43 cellular contexts compared by ENCODE assay signal in the genomic region with DNA sequence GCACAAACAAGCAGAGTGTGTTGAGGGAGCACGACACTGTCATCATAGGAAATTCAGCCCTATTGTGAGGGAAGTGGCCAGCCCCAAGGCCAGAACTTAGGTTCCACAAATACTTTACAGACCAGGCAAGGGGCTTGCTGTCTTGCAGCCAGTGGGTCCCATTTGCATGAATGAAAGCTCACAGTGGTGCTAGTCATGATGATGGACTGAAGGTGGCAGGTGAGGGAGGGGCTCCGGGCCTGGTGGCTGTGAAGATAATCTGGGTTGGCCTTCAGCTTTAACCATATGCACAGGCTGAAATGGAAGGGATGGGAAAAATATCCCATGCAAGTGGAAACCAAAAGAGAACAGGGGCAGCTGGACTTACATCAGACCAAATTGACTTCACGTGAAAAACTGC. TPM values are rescaled to one million over a fixed set of nuclear protein-coding genes. Genes with fewer than 3 reads are reported as not detected.
"Had no signal": no experiment of that assay in that cellular context is flagged by ENCODE, and none has a peak within 500 bp of the region (broad histone marks: within the 10 kb centered on the region; RNA-seq: fewer than 3 reads in every experiment).

No MANE protein-coding gene starts in this region.

- H3K36me3 Mint-ChIP-seq: activated naive CD4-positive, alpha-beta T cell treated with anti-CD3 and anti-CD28 coated beads, Interleukin-2, amount 50 U/mL, for 24 hours; activated naive CD4-positive, alpha-beta T cell treated with anti-CD3 and anti-CD28 coated beads, Interleukin-2, amount 50 U/mL, for 72 hours; activated naive CD8-positive, alpha-beta T cell; activated naive CD8-positive, alpha-beta T cell treated with anti-CD3 and anti-CD28 coated beads for 36 hours; activated naive CD8-positive, alpha-beta T cell treated with anti-CD3 and anti-CD28 coated beads, Interleukin-2, amount 10 ng/mL, durations not matched to agents 7 days and 5 days; brain had no signal

- H3K9me3 ChIP-seq: adrenal gland, ascending aorta, body of pancreas, breast epithelium had no signal

- H3K27me3 ChIP-seq: adrenal gland, ascending aorta, body of pancreas, brain microvascular endothelial cell, breast epithelium, cardiac muscle cell had no signal

- H3K36me3 ChIP-seq: adrenal gland, ascending aorta, brain microvascular endothelial cell, breast epithelium, cardiac muscle cell had no signal

- ATAC-seq: activated naive CD4-positive, alpha-beta T cell treated with anti-CD3 and anti-CD28 coated beads, Interleukin-2, amount 50 U/mL, for 72 hours; activated naive CD8-positive, alpha-beta T cell treated with anti-CD3 and anti-CD28 coated beads, Interleukin-2, amount 50 U/mL, for 24 hours; activated T-cell treated with anti-CD3 and anti-CD28 coated beads, Interleukin-2, amount 50 U/mL, for 4 hours; activated T-cell treated with anti-CD3 and anti-CD28 coated beads, Interleukin-2, amount 50 U/mL, for 72 hours; activated T-helper 17 cell treated with anti-CD3 and anti-CD28 coated beads, Interleukin-2, amount 50 U/mL, for 72 hours; body of pancreas had no signal

- H3K27ac Mint-ChIP-seq: activated naive CD4-positive, alpha-beta T cell treated with anti-CD3 and anti-CD28 coated beads for 36 hours; activated naive CD4-positive, alpha-beta T cell treated with anti-CD3 and anti-CD28 coated beads, Interleukin-2, amount 50 U/mL, for 24 hours; activated naive CD4-positive, alpha-beta T cell treated with anti-CD3 and anti-CD28 coated beads, Interleukin-2, amount 50 U/mL, for 72 hours; activated naive CD8-positive, alpha-beta T cell; activated naive CD8-positive, alpha-beta T cell treated with anti-CD3 and anti-CD28 coated beads for 36 hours; activated naive CD8-positive, alpha-beta T cell treated with anti-CD3 and anti-CD28 coated beads, Interleukin-2, amount 10 ng/mL, durations not matched to agents 7 days and 5 days; activated naive CD8-positive, alpha-beta T cell treated with anti-CD3 and anti-CD28 coated beads, Interleukin-2, amount 50 U/mL, for 24 hours; activated T-cell treated with anti-CD3 and anti-CD28 coated beads, Interleukin-2, amount 50 U/mL, for 24 hours; activated T-cell treated with anti-CD3 and anti-CD28 coated beads, Interleukin-2, amount 50 U/mL, for 72 hours; activated T-helper 1 cell treated with anti-CD3 and anti-CD28 coated beads, Interleukin-12 subunit alpha, Interleukin-12 subunit beta, Interleukin-2, Interleukin-4 antibody, amounts not matched to agents 30 ng/mL and 10 ng/mL and 1 ng/mL, durations not matched to agents 14 hours and 24 hours and 36 hours; activated T-helper 17 cell treated with anti-CD3 and anti-CD28 coated beads, Interleukin-2, amount 50 U/mL, for 72 hours; activated T-helper 2 cell treated with anti-CD3 and anti-CD28 coated beads, Interferon-gamma antibody, Interleukin-2, Interleukin-4, amounts not matched to agents 10 μg/mL and 5 μg/mL and 100 μg/mL, durations not matched to agents 14 hours and 24 hours and 36 hours had no signal

- DNase-seq: activated effector memory CD4-positive, alpha-beta T cell treated with anti-CD3 and anti-CD28 coated beads, Interleukin-2, amount 50 U/mL, for 16 hours; activated effector memory CD4-positive, alpha-beta T cell treated with Interleukin-2 at 50 U/mL for 16 hours; activated gamma-delta T cell; activated gamma-delta T cell treated with Interleukin-2 at 50 U/mL for 16 hours; activated naive CD4-positive, alpha-beta T cell; activated naive CD4-positive, alpha-beta T cell treated with anti-CD3 and anti-CD28 coated beads for 36 hours; activated naive CD4-positive, alpha-beta T cell treated with anti-CD3 and anti-CD28 coated beads, Interleukin-2, amount 50 U/mL, for 16 hours; activated naive CD8-positive, alpha-beta T cell treated with anti-CD3 and anti-CD28 coated beads for 36 hours; activated naive CD8-positive, alpha-beta T cell treated with anti-CD3 and anti-CD28 coated beads, Interleukin-2, amount 10 ng/mL, durations not matched to agents 7 days and 5 days; activated naive CD8-positive, alpha-beta T cell treated with anti-CD3 and anti-CD28 coated beads, Interleukin-2, amount 50 U/mL, for 24 hours; activated T-cell treated with anti-CD3 and anti-CD28 coated beads for 4 hours; activated T-cell treated with anti-CD3 and anti-CD28 coated beads, Interleukin-2, amount 50 U/mL, for 1 hour; activated T-cell treated with anti-CD3 and anti-CD28 coated beads, Interleukin-2, amount 50 U/mL, for 24 hours; activated T-cell treated with anti-CD3 and anti-CD28 coated beads, Interleukin-2, amount 50 U/mL, for 4 hours; activated T-cell treated with anti-CD3 and anti-CD28 coated beads, Interleukin-2, amount 50 U/mL, for 48 hours; activated T-cell treated with anti-CD3 and anti-CD28 coated beads, Interleukin-2, amount 50 U/mL, for 72 hours; amniotic stem cell; amygdala; anterior cingulate cortex; aorta; body of pancreas; brain microvascular endothelial cell; caudate nucleus; central memory CD4-positive, alpha-beta T cell; cerebellar nuclear complex had no signal

- H3K4me3 Mint-ChIP-seq: activated naive CD4-positive, alpha-beta T cell treated with anti-CD3 and anti-CD28 coated beads for 36 hours; activated naive CD4-positive, alpha-beta T cell treated with anti-CD3 and anti-CD28 coated beads, Interleukin-2, amount 50 U/mL, for 24 hours; activated naive CD8-positive, alpha-beta T cell; activated naive CD8-positive, alpha-beta T cell treated with anti-CD3 and anti-CD28 coated beads for 36 hours; activated naive CD8-positive, alpha-beta T cell treated with anti-CD3 and anti-CD28 coated beads, Interleukin-2, amount 10 ng/mL, durations not matched to agents 7 days and 5 days; activated naive CD8-positive, alpha-beta T cell treated with anti-CD3 and anti-CD28 coated beads, Interleukin-2, amount 50 U/mL, for 24 hours; activated T-cell treated with anti-CD3 and anti-CD28 coated beads, Interleukin-2, amount 50 U/mL, for 24 hours; activated T-cell treated with anti-CD3 and anti-CD28 coated beads, Interleukin-2, amount 50 U/mL, for 4 hours; activated T-cell treated with anti-CD3 and anti-CD28 coated beads, Interleukin-2, amount 50 U/mL, for 72 hours; activated T-helper 1 cell treated with anti-CD3 and anti-CD28 coated beads, Interleukin-12 subunit alpha, Interleukin-12 subunit beta, Interleukin-2, Interleukin-4 antibody, amounts not matched to agents 30 ng/mL and 10 ng/mL and 1 ng/mL, durations not matched to agents 14 hours and 24 hours and 36 hours; activated T-helper 17 cell treated with anti-CD3 and anti-CD28 coated beads, Interleukin-2, amount 50 U/mL, for 72 hours; brain; central memory CD8-positive, alpha-beta T cell had no signal

- H3K4me1 ChIP-seq: adrenal gland, ascending aorta, body of pancreas, breast epithelium had no signal

- H3K27ac ChIP-seq: adrenal gland, ascending aorta, body of pancreas, brain microvascular endothelial cell, breast epithelium, cardiac muscle cell had no signal

- H3K4me1 Mint-ChIP-seq: activated naive CD4-positive, alpha-beta T cell treated with anti-CD3 and anti-CD28 coated beads, Interleukin-2, amount 50 U/mL, for 24 hours; activated naive CD8-positive, alpha-beta T cell treated with anti-CD3 and anti-CD28 coated beads for 36 hours; activated naive CD8-positive, alpha-beta T cell treated with anti-CD3 and anti-CD28 coated beads, Interleukin-2, amount 10 ng/mL, durations not matched to agents 7 days and 5 days; activated naive CD8-positive, alpha-beta T cell treated with anti-CD3 and anti-CD28 coated beads, Interleukin-2, amount 50 U/mL, for 24 hours; activated T-helper 17 cell treated with anti-CD3 and anti-CD28 coated beads, Interleukin-2, amount 50 U/mL, for 72 hours; brain; central memory CD8-positive, alpha-beta T cell had no signal

- H3K9me3 Mint-ChIP-seq: activated naive CD4-positive, alpha-beta T cell treated with anti-CD3 and anti-CD28 coated beads for 36 hours; activated naive CD4-positive, alpha-beta T cell treated with anti-CD3 and anti-CD28 coated beads, Interleukin-2, amount 50 U/mL, for 24 hours; activated naive CD4-positive, alpha-beta T cell treated with anti-CD3 and anti-CD28 coated beads, Interleukin-2, amount 50 U/mL, for 72 hours; activated naive CD8-positive, alpha-beta T cell treated with anti-CD3 and anti-CD28 coated beads for 36 hours; activated naive CD8-positive, alpha-beta T cell treated with anti-CD3 and anti-CD28 coated beads, Interleukin-2, amount 10 ng/mL, durations not matched to agents 7 days and 5 days; activated naive CD8-positive, alpha-beta T cell treated with anti-CD3 and anti-CD28 coated beads, Interleukin-2, amount 50 U/mL, for 24 hours; activated T-cell treated with anti-CD3 and anti-CD28 coated beads, Interleukin-2, amount 50 U/mL, for 24 hours; activated T-cell treated with anti-CD3 and anti-CD28 coated beads, Interleukin-2, amount 50 U/mL, for 4 hours; activated T-cell treated with anti-CD3 and anti-CD28 coated beads, Interleukin-2, amount 50 U/mL, for 72 hours; activated T-helper 1 cell treated with anti-CD3 and anti-CD28 coated beads, Interleukin-12 subunit alpha, Interleukin-12 subunit beta, Interleukin-2, Interleukin-4 antibody, amounts not matched to agents 30 ng/mL and 10 ng/mL and 1 ng/mL, durations not matched to agents 14 hours and 24 hours and 36 hours; activated T-helper 17 cell treated with anti-CD3 and anti-CD28 coated beads, Interleukin-2, amount 50 U/mL, for 72 hours; activated T-helper 2 cell treated with anti-CD3 and anti-CD28 coated beads, Interferon-gamma antibody, Interleukin-2, Interleukin-4, amounts not matched to agents 10 μg/mL and 5 μg/mL and 100 μg/mL, durations not matched to agents 14 hours and 24 hours and 36 hours; central memory CD8-positive, alpha-beta T cell had no signal

- H3K4me3 ChIP-seq: adrenal gland, ascending aorta, body of pancreas, breast epithelium, cardiac muscle cell had no signal

RNA-seq across cellular contexts. Expression of a gene that starts 39.4 kb away (rescaled TPM):
- total RNA-seq: activated naive CD4-positive, alpha-beta T cell treated with anti-CD3 and anti-CD28 coated beads for 36 hours; activated naive CD4-positive, alpha-beta T cell treated with anti-CD3 and anti-CD28 coated beads, Interleukin-2, amount 50 U/mL, for 72 hours; activated naive CD8-positive, alpha-beta T cell treated with anti-CD3 and anti-CD28 coated beads for 36 hours; activated naive CD8-positive, alpha-beta T cell treated with anti-CD3 and anti-CD28 coated beads, Interleukin-2, amount 10 ng/mL, durations not matched to agents 7 days and 5 days; activated T-cell treated with anti-CD3 and anti-CD28 coated beads, Interleukin-2, amount 50 U/mL, for 4 hours; activated T-cell treated with anti-CD3 and anti-CD28 coated beads, Interleukin-2, amount 50 U/mL, for 72 hours; activated T-helper 1 cell treated with anti-CD3 and anti-CD28 coated beads, Interleukin-12 subunit alpha, Interleukin-12 subunit beta, Interleukin-2, Interleukin-4 antibody, amounts not matched to agents 30 ng/mL and 10 ng/mL and 1 ng/mL, durations not matched to agents 14 hours and 24 hours and 36 hours; activated T-helper 17 cell treated with anti-CD3 and anti-CD28 coated beads, Interleukin-2, amount 50 U/mL, for 72 hours; activated T-helper 2 cell treated with anti-CD3 and anti-CD28 coated beads, Interferon-gamma antibody, Interleukin-2, Interleukin-4, amounts not matched to agents 10 μg/mL and 5 μg/mL and 100 μg/mL, durations not matched to agents 14 hours and 24 hours and 36 hours; astrocyte; body of pancreas; bronchial epithelial cell; cardiac muscle cell; cardiac septum; cerebellum; chondrocyte had no signal
- polyA plus RNA-seq: adipose tissue, cardiac muscle cell had no signal
